1 cellular context compared by ENCODE assay signal in genomic region chr19:7862413-7862951, GRCh38.
TF ChIP-seq lines count a peak whose summit lies in the region.

No MANE protein-coding gene starts in this region.

TF ChIP-seq in HCT116, 20 proteins besides CTCF, POLR2A, EP300 and RAD21:
- TF ChIP-seq EZH2phosphoT487 (IDR thresholded peaks at IDR 0.05; ENCODE audit: borderline replicate concordance) (no peak), POLR2AphosphoS5 (IDR thresholded peaks at IDR 0.05; ENCODE audit: low read depth, low read length) (no peak), SP1 (IDR thresholded peaks at IDR 0.05; ENCODE audit: low read depth) (no peak), CEBPB (IDR thresholded peaks at IDR 0.05; ENCODE audit: low read depth) (no peak), FOSL1 (IDR thresholded peaks at IDR 0.05; ENCODE audit: low read depth) (no peak), ZFX (IDR thresholded peaks at IDR 0.05) (no peak), TCF7L2 (IDR thresholded peaks at IDR 0.05; ENCODE audit: borderline replicate concordance, extremely low read depth, insufficient read depth, insufficient read length) (no peak), EZH2 (IDR thresholded peaks at IDR 0.05) (no peak), ELF1 (IDR thresholded peaks at IDR 0.05; ENCODE audit: borderline replicate concordance, low read depth) (no peak), MAX (IDR thresholded peaks at IDR 0.05) (no peak), CBX3 (IDR thresholded peaks at IDR 0.05; ENCODE audit: low read depth) (no peak), SIN3A (IDR thresholded peaks at IDR 0.05; ENCODE audit: low read depth) (no peak), YY1 (IDR thresholded peaks at IDR 0.05; ENCODE audit: extremely low read depth, insufficient replicate concordance, low read depth, low read length) (no peak), REST (IDR thresholded peaks at IDR 0.05; ENCODE audit: low read depth) (no peak), EGR1 (IDR thresholded peaks at IDR 0.05; ENCODE audit: low read depth) (no peak), ZNF274 (IDR thresholded peaks at IDR 0.05; ENCODE audit: low read depth, low read length) (no peak), ZBTB33 (IDR thresholded peaks at IDR 0.05; ENCODE audit: extremely low read depth, insufficient replicate concordance, low read length) (no peak), JUND (IDR thresholded peaks at IDR 0.05) (no peak), SRF (IDR thresholded peaks at IDR 0.05; ENCODE audit: low read depth) (no peak), ATF3 (IDR thresholded peaks at IDR 0.05) (no peak)
